9 cellular contexts compared by ENCODE assay signal in genomic region chr1:25971044-25971881, GRCh38. TPM values are rescaled to one million over a fixed set of nuclear protein-coding genes. Genes with fewer than 3 reads are reported as not detected.
DNase-seq lines count a peak whose midpoint lies in the region; ATAC-seq and TF ChIP-seq lines count a peak whose summit lies in the region.
"Had no signal": no experiment of that assay in that cellular context is flagged by ENCODE, and none has a peak within 500 bp of the region (broad histone marks: within the 10 kb centered on the region; RNA-seq: fewer than 3 reads in every experiment).

No MANE protein-coding gene starts in this region.

- ATAC-seq in GM18520 (IDR thresholded peaks at IDR 0.05; ENCODE audit: unreplicated experiment) = no peak

- no peak overlapping the region for H2BK120ac ChIP-seq in mesenchymal stem cell (ENCODE audit: low read depth, low read length)

- no peak overlapping the region for H3K23ac ChIP-seq in mesenchymal stem cell (ENCODE audit: low read length in 2 of 2)

- peak; percentile 77 for DNase-seq in activated CD4-positive, alpha-beta T cell treated with anti-CD3 and anti-CD28 coated beads, Interleukin-2, amount 10 ng/mL, durations not matched to agents 24 days and 14 days
- no peak for DNase-seq in activated CD4-positive, alpha-beta T cell treated with anti-CD3 and anti-CD28 coated beads for 4 hours
- DNase-seq in NB4 (ENCODE audit: low read depth) = peak; percentile 75
- no peak for DNase-seq in spleen
- no peak for DNase-seq in epidermal melanocyte (ENCODE audit: insufficient read length, low spot score)
- DNase-seq in mesenchymal stem cell = no peak
- DNase-seq: T-helper 9 cell had no signal

- TF ChIP-seq CTCF in NB4 (IDR thresholded peaks at IDR 0.05; ENCODE audit: low read depth, low read length) (no peak), spleen (IDR thresholded peaks at IDR 0.05 in 8 of 11, conservative IDR thresholded peaks at IDR 0.05 in 3 of 11) (no peak)

- peak overlapping the region; percentile 33 to 71 (median 49) for H3K27ac ChIP-seq in spleen
- no peak overlapping the region for H3K27ac ChIP-seq in mesenchymal stem cell (ENCODE audit: low read length, poor library complexity, severe bottlenecking)

- no peak overlapping the region for H2BK5ac ChIP-seq in mesenchymal stem cell (ENCODE audit: low read depth, low read length, poor library complexity, severe bottlenecking)

- TF ChIP-seq POLR2A in NB4 (IDR thresholded peaks at IDR 0.05; ENCODE audit: extremely low read depth, insufficient read length) = no peak
- TF ChIP-seq POLR2A in spleen (IDR thresholded peaks at IDR 0.05) = no peak

- no peak overlapping the region for H2BK12ac ChIP-seq in mesenchymal stem cell (ENCODE audit: low read length in 2 of 2)

- H3K36me3 ChIP-seq in spleen = peaks cover 3 to 100% (median 57%) of the 10 kb centered on the region in 6 donors
- peaks cover 30 to 76% of the 10 kb centered on the region in 2 experiments for H3K36me3 ChIP-seq in mesenchymal stem cell (ENCODE audit: control insufficient read depth in 1 of 2, insufficient read depth in 2 of 2, low read depth in 1 of 2, low read length in 2 of 2)

- no peaks in the 10 kb centered on the region for H3K9me3 Mint-ChIP-seq in activated CD4-positive, alpha-beta T cell treated with anti-CD3 and anti-CD28 coated beads, Interleukin-2, amount 10 ng/mL, durations not matched to agents 24 days and 14 days
- no peaks in the 10 kb centered on the region for H3K9me3 Mint-ChIP-seq in activated naive CD4-positive, alpha-beta T cell treated with anti-CD3 and anti-CD28 coated beads, Interleukin-2, amount 50 U/mL, for 24 hours

- H3K9me3 ChIP-seq in spleen (no peaks in the 10 kb centered on the region), mesenchymal stem cell (ENCODE audit: control insufficient read depth, low read length) (no peaks in the 10 kb centered on the region)

- no peak overlapping the region for H2AFZ ChIP-seq in mesenchymal stem cell (ENCODE audit: low read depth, low read length)

- H3K9ac ChIP-seq in mesenchymal stem cell (ENCODE audit: low read length) = no peak overlapping the region

- H3K18ac ChIP-seq in mesenchymal stem cell (ENCODE audit: low read depth in 1 of 2, low read length in 2 of 2) = no peak overlapping the region

- no peak overlapping the region for H4K8ac ChIP-seq in mesenchymal stem cell (ENCODE audit: low read length)

- H3K4me1 ChIP-seq in spleen (peaks cover 0 to 22% (median 12%) of the 10 kb centered on the region in 6 donors), mesenchymal stem cell (ENCODE audit: control insufficient read depth, insufficient read depth, low read depth, low read length) (no peaks in the 10 kb centered on the region)

- H3K36me3 Mint-ChIP-seq in activated CD4-positive, alpha-beta T cell treated with anti-CD3 and anti-CD28 coated beads, Interleukin-2, amount 10 ng/mL, durations not matched to agents 24 days and 14 days (ENCODE audit: low read depth) = peaks cover 50% of the 10 kb centered on the region
- peaks cover 32% of the 10 kb centered on the region for H3K36me3 Mint-ChIP-seq in activated naive CD4-positive, alpha-beta T cell treated with anti-CD3 and anti-CD28 coated beads, Interleukin-2, amount 50 U/mL, for 24 hours

- no peak overlapping the region for H4K91ac ChIP-seq in mesenchymal stem cell (ENCODE audit: low read length)

- no peaks in the 10 kb centered on the region for H3K79me1 ChIP-seq in mesenchymal stem cell (replicated peaks; ENCODE audit: low read length, poor library complexity, severe bottlenecking)

- H3K27me3 ChIP-seq in spleen (replicated peaks in 1 of 7) (no peaks in the 10 kb centered on the region), mesenchymal stem cell (ENCODE audit: control insufficient read depth in 1 of 2, insufficient read depth in 1 of 2, low read length in 2 of 2) (no peaks in the 10 kb centered on the region)

- no peak overlapping the region for H3K4ac ChIP-seq in mesenchymal stem cell (ENCODE audit: low read depth in 1 of 2, low read length in 2 of 2)

- H3K27me3 Mint-ChIP-seq in activated CD4-positive, alpha-beta T cell treated with anti-CD3 and anti-CD28 coated beads, Interleukin-2, amount 10 ng/mL, durations not matched to agents 24 days and 14 days = no peaks in the 10 kb centered on the region
- H3K27me3 Mint-ChIP-seq in activated naive CD4-positive, alpha-beta T cell treated with anti-CD3 and anti-CD28 coated beads, Interleukin-2, amount 50 U/mL, for 24 hours = no peaks in the 10 kb centered on the region

- peak overlapping the region; percentile 89 for H3K27ac Mint-ChIP-seq in activated CD4-positive, alpha-beta T cell treated with anti-CD3 and anti-CD28 coated beads, Interleukin-2, amount 10 ng/mL, durations not matched to agents 24 days and 14 days
- H3K27ac Mint-ChIP-seq in activated naive CD4-positive, alpha-beta T cell treated with anti-CD3 and anti-CD28 coated beads, Interleukin-2, amount 50 U/mL, for 24 hours = peak overlapping the region; percentile 97

- H2AK5ac ChIP-seq in mesenchymal stem cell (ENCODE audit: low read length, severe bottlenecking) = no peak overlapping the region

- intact Hi-C loops in activated CD4-positive, alpha-beta T cell treated with anti-CD3 and anti-CD28 coated beads, Interleukin-2, amount 10 ng/mL, durations not matched to agents 24 days and 14 days (cut with micrococcal nuclease) = loop anchor here (1.0 kb wide), 2 partner anchors 27 to 76 kb away; partner anchors contain the start of gene PAFAH2
- intact Hi-C loops in spleen (cut with DNase I; ENCODE audit: low total_unique reads) = no loop called here

- no peak overlapping the region for H3K4me3 ChIP-seq in NB4 (ENCODE audit: low read depth, low read length)
- no peak overlapping the region for H3K4me3 ChIP-seq in spleen
- no peak overlapping the region for H3K4me3 ChIP-seq in mesenchymal stem cell (ENCODE audit: insufficient read depth in 1 of 2, low read depth in 1 of 2, low read length in 2 of 2)

- WGBS in spleen, 5 donors = 40 to 47% (median 44%) methylated on average over 8 of the region's 8 CpGs
- WGBS in mesenchymal stem cell = 97% methylated on average over 8 of the region's 8 CpGs

- H2BK15ac ChIP-seq in mesenchymal stem cell (ENCODE audit: low read depth, poor library complexity, severe bottlenecking) = no peak overlapping the region

- peaks cover 25% of the 10 kb centered on the region for H3K4me1 Mint-ChIP-seq in activated CD4-positive, alpha-beta T cell treated with anti-CD3 and anti-CD28 coated beads, Interleukin-2, amount 10 ng/mL, durations not matched to agents 24 days and 14 days
- peaks cover 62% of the 10 kb centered on the region for H3K4me1 Mint-ChIP-seq in activated naive CD4-positive, alpha-beta T cell treated with anti-CD3 and anti-CD28 coated beads, Interleukin-2, amount 50 U/mL, for 24 hours

- H3K4me2 ChIP-seq in mesenchymal stem cell (ENCODE audit: low read length, poor library complexity, severe bottlenecking) = no peak overlapping the region

- H3K4me3 Mint-ChIP-seq in activated CD4-positive, alpha-beta T cell treated with anti-CD3 and anti-CD28 coated beads, Interleukin-2, amount 10 ng/mL, durations not matched to agents 24 days and 14 days = peak overlapping the region; percentile 47
- H3K4me3 Mint-ChIP-seq in activated naive CD4-positive, alpha-beta T cell treated with anti-CD3 and anti-CD28 coated beads, Interleukin-2, amount 50 U/mL, for 24 hours = peak overlapping the region; percentile 64

- no peak overlapping the region for H3K14ac ChIP-seq in mesenchymal stem cell (ENCODE audit: low read length in 2 of 2)

RNA-seq across cellular contexts. Expression of gene PAFAH2, which starts 26.6 kb away (rescaled TPM):
- 6.8 and 7.6 TPM in 2 replicates for total RNA-seq in activated CD4-positive, alpha-beta T cell treated with anti-CD3 and anti-CD28 coated beads, Interleukin-2, amount 10 ng/mL, durations not matched to agents 24 days and 14 days
- 10 to 100 TPM; 12.9 to 19.7 (median 13.9) TPM for total RNA-seq in spleen
- polyA plus RNA-seq in spleen = 1 to 10 TPM; 3.9 to 5.3 (median 4.7) TPM
- polyA plus RNA-seq in mesenchymal stem cell (2013, experiment 1 of 2) = 7.8 TPM
- polyA plus RNA-seq in mesenchymal stem cell (2013, experiment 2 of 2) = 7.5 TPM

RNA-seq across cellular contexts. Expression of gene EXTL1, which starts 50.3 kb away (rescaled TPM):
- not detected in 2 replicates for total RNA-seq in activated CD4-positive, alpha-beta T cell treated with anti-CD3 and anti-CD28 coated beads, Interleukin-2, amount 10 ng/mL, durations not matched to agents 24 days and 14 days
- total RNA-seq in spleen = 1 to 10 TPM; 2.3 to 8.6 (median 4.9) TPM
- polyA plus RNA-seq in spleen = 1 to 10 TPM in 1 of 3 donors, under 1 TPM in 2; 0.30 to 3.6 (median 0.63) TPM
- polyA plus RNA-seq in mesenchymal stem cell (2013, experiment 1 of 2) = 0.41 TPM
- 0.38 TPM for polyA plus RNA-seq in mesenchymal stem cell (2013, experiment 2 of 2)

Comparison
In these comparisons a context has a peak if more than half of its experiments do, and no peak if none do; other contexts are left out.
1. DNase-seq: peak in activated CD4-positive, alpha-beta T cell treated with anti-CD3 and anti-CD28 coated beads, Interleukin-2, amount 10 ng/mL, durations not matched to agents 24 days and 14 days (single experiment) and NB4 (single experiment); none in activated CD4-positive, alpha-beta T cell treated with anti-CD3 and anti-CD28 coated beads for 4 hours (0 of 2), spleen (single experiment), epidermal melanocyte (single experiment) and mesenchymal stem cell (single experiment).